1 cellular context compared by ENCODE assay signal in genomic region chr1:27481994-27482620, GRCh38.
TF ChIP-seq lines count a peak whose summit lies in the region.

No MANE protein-coding gene starts in this region.

TF ChIP-seq in GM23338, 12 proteins besides CTCF, POLR2A, EP300 and RAD21:
- TF ChIP-seq ZNF114 (CRISPR knock-in tag; IDR thresholded peaks at IDR 0.05), result no peak
- no peak for TF ChIP-seq POLR2AphosphoS5 (IDR thresholded peaks at IDR 0.05; ENCODE audit: low read depth)
- TF ChIP-seq ZNF331 (CRISPR knock-in tag; IDR thresholded peaks at IDR 0.05; ENCODE audit: low read depth), result no peak
- TF ChIP-seq NANOG (IDR thresholded peaks at IDR 0.05; ENCODE audit: borderline replicate concordance), result no peak
- no peak for TF ChIP-seq EZH2phosphoT487 (IDR thresholded peaks at IDR 0.05; ENCODE audit: unreplicated experiment)
- TF ChIP-seq EZH2 (IDR thresholded peaks at IDR 0.05; ENCODE audit: low read depth, unreplicated experiment), result no peak
- TF ChIP-seq STAT1 (IDR thresholded peaks at IDR 0.05; ENCODE audit: unreplicated experiment), result no peak
- TF ChIP-seq, protein P1, sequence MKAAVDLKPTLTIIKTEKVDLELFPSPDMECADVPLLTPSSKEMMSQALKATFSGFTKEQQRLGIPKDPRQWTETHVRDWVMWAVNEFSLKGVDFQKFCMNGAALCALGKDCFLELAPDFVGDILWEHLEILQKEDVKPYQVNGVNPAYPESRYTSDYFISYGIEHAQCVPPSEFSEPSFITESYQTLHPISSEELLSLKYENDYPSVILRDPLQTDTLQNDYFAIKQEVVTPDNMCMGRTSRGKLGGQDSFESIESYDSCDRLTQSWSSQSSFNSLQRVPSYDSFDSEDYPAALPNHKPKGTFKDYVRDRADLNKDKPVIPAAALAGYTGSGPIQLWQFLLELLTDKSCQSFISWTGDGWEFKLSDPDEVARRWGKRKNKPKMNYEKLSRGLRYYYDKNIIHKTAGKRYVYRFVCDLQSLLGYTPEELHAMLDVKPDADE (IDR thresholded peaks at IDR 0.05), result no peak
- TF ChIP-seq, protein P2, sequence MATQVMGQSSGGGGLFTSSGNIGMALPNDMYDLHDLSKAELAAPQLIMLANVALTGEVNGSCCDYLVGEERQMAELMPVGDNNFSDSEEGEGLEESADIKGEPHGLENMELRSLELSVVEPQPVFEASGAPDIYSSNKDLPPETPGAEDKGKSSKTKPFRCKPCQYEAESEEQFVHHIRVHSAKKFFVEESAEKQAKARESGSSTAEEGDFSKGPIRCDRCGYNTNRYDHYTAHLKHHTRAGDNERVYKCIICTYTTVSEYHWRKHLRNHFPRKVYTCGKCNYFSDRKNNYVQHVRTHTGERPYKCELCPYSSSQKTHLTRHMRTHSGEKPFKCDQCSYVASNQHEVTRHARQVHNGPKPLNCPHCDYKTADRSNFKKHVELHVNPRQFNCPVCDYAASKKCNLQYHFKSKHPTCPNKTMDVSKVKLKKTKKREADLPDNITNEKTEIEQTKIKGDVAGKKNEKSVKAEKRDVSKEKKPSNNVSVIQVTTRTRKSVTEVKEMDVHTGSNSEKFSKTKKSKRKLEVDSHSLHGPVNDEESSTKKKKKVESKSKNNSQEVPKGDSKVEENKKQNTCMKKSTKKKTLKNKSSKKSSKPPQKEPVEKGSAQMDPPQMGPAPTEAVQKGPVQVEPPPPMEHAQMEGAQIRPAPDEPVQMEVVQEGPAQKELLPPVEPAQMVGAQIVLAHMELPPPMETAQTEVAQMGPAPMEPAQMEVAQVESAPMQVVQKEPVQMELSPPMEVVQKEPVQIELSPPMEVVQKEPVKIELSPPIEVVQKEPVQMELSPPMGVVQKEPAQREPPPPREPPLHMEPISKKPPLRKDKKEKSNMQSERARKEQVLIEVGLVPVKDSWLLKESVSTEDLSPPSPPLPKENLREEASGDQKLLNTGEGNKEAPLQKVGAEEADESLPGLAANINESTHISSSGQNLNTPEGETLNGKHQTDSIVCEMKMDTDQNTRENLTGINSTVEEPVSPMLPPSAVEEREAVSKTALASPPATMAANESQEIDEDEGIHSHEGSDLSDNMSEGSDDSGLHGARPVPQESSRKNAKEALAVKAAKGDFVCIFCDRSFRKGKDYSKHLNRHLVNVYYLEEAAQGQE (IDR thresholded peaks at IDR 0.05; ENCODE audit: unreplicated experiment), result no peak
- no peak for TF ChIP-seq JUNB (IDR thresholded peaks at IDR 0.05; ENCODE audit: unreplicated experiment)
- TF ChIP-seq ZNF462 (CRISPR knock-in tag; IDR thresholded peaks at IDR 0.05), result no peak
- no peak for TF ChIP-seq CREB1 (CRISPR knock-in tag; IDR thresholded peaks at IDR 0.05; ENCODE audit: low read depth)
